In the genomic region with DNA sequence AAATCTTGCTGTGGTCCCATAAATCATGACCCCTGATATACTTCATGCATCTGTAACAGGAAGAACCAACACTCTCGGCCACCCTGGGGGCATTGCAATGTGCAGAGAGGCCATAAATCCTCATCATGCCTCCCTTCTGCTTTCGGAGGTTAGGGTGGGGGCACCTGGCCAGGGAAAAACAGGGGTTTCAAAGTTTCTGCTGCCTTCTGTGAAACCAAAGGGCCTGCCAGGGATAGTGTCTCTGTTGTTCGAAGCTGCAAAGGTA, we compare ENCODE assay signal across 20 cellular contexts.
"Had no signal": no experiment of that assay in that cellular context is flagged by ENCODE, and none has a peak within 500 bp of the region (broad histone marks: within the 10 kb centered on the region; RNA-seq: fewer than 3 reads in every experiment).

No MANE protein-coding gene starts in this region.

- ATAC-seq: activated T-cell treated with anti-CD3 and anti-CD28 coated beads, Interleukin-2, amount 50 U/mL, for 4 hours had no signal

- DNase-seq: activated CD4-positive, alpha-beta memory T cell treated with anti-CD3 and anti-CD28 coated beads for 36 hours; activated CD4-positive, alpha-beta T cell treated with anti-CD3 and anti-CD28 coated beads, Interleukin-2, amount 10 ng/mL, durations not matched to agents 7 days and 5 days; activated CD4-positive, CD25-positive, alpha-beta regulatory T cell; activated CD8-positive, alpha-beta memory T cell treated with anti-CD3 and anti-CD28 coated beads for 24 hours; activated gamma-delta T cell; activated naive CD4-positive, alpha-beta T cell treated with anti-CD3 and anti-CD28 coated beads for 36 hours; activated T-cell treated with anti-CD3 and anti-CD28 coated beads, Interleukin-2, amount 50 U/mL, for 4 hours; amygdala; caudate nucleus; MG63; NCI-H1105; NCI-H1436; NCI-H1694 treated with DMSO at 0.1 percent for 48 hours; NCI-H2081; NCI-H510A treated with DMSO at 0.1 percent for 48 hours; Peyer's patch; SHP77; T-helper 1 cell had no signal

- H3K4me2 ChIP-seq: KMS-11 had no signal

- H3K36me3 ChIP-seq: MG63, Peyer's patch had no signal

- H3K27ac ChIP-seq: KMS-11, Peyer's patch, VCaP had no signal

- H3K9ac ChIP-seq: KMS-11 had no signal

- H3K4me1 ChIP-seq: Peyer's patch had no signal

- H3K9me3 ChIP-seq: MG63, Peyer's patch had no signal

- H3K27me3 ChIP-seq: MG63, Peyer's patch had no signal

- H3K4me3 ChIP-seq: MG63, Peyer's patch had no signal
